Comparison of ENCODE assay signal across 1 cellular context in genomic region chr15:52326758-52327157, GRCh38.
TF ChIP-seq lines count a peak whose summit lies in the region.

No MANE protein-coding gene starts in this region.

TF ChIP-seq in GM23338, 12 proteins besides CTCF, POLR2A, EP300 and RAD21 (continued from another document):
- TF ChIP-seq ZNF462 (CRISPR knock-in tag; IDR thresholded peaks at IDR 0.05) (no peak), EZH2 (IDR thresholded peaks at IDR 0.05; ENCODE audit: low read depth, unreplicated experiment) (no peak), ZNF114 (CRISPR knock-in tag; IDR thresholded peaks at IDR 0.05) (no peak), JUNB (IDR thresholded peaks at IDR 0.05; ENCODE audit: unreplicated experiment) (no peak), EZH2phosphoT487 (IDR thresholded peaks at IDR 0.05; ENCODE audit: unreplicated experiment) (no peak), CREB1 (CRISPR knock-in tag; IDR thresholded peaks at IDR 0.05; ENCODE audit: low read depth) (no peak), ZNF331 (CRISPR knock-in tag; IDR thresholded peaks at IDR 0.05; ENCODE audit: low read depth) (no peak), POLR2AphosphoS5 (IDR thresholded peaks at IDR 0.05; ENCODE audit: low read depth) (no peak), STAT1 (IDR thresholded peaks at IDR 0.05; ENCODE audit: unreplicated experiment) (no peak), REST (IDR thresholded peaks at IDR 0.05; ENCODE audit: unreplicated experiment) (no peak)
